Comparison of ENCODE assay signal across 8 cellular contexts in genomic region chr1:179814513-179814838, GRCh38.
DNase-seq lines count a peak whose midpoint lies in the region; ATAC-seq and TF ChIP-seq lines count a peak whose summit lies in the region.

No MANE protein-coding gene starts in this region.

- no peaks in the 10 kb centered on the region for H3K9me3 ChIP-seq in heart left ventricle
- H3K9me3 ChIP-seq in gastrocnemius medialis = no peaks in the 10 kb centered on the region

- peaks cover 0 to 29% (median 0%) of the 10 kb centered on the region in 9 donors for H3K27me3 ChIP-seq in heart left ventricle
- peaks cover 4 to 9% (median 5%) of the 10 kb centered on the region in 3 donors for H3K27me3 ChIP-seq in gastrocnemius medialis

- intact Hi-C loops in heart left ventricle (cut with DNase I) = loop anchor here in 4 of 10 donors (1.0 to 10.0 kb wide), 3 partner anchors 108 to 730 kb away; partner anchors contain the start of gene TOR3A (in 1 of the 4)
- intact Hi-C loops in gastrocnemius medialis (cut with DNase I; ENCODE audit: low total_unique reads) = no loop called here

- H3K4me3 ChIP-seq in heart left ventricle (peak overlapping the region in 11 of 12 donors; percentile 14 to 61 (median 45)), gastrocnemius medialis (peak overlapping the region; percentile 43 to 78 (median 46))

- H3K27me3 Mint-ChIP-seq in T-cell = peaks cover 0 to 4% of the 10 kb centered on the region in 2 donors

- ATAC-seq in GM18870 (IDR thresholded peaks at IDR 0.05; ENCODE audit: unreplicated experiment) = peak; percentile 28
- ATAC-seq in HG02870 (IDR thresholded peaks at IDR 0.05; ENCODE audit: unreplicated experiment) = peak; percentile 38
- peak in 3 of 4 experiments; percentile 36 to 50 (median 43) for ATAC-seq in T-cell (replicated peaks in 1 of 4)
- ATAC-seq in heart left ventricle = peak; percentile 16 to 52 (median 36)
- peak; percentile 37 to 67 for ATAC-seq in gastrocnemius medialis

- no peaks in the 10 kb centered on the region for H3K36me3 Mint-ChIP-seq in T-cell

- peak in 1 of 2 donors; percentile 8 for TF ChIP-seq POLR2A in heart left ventricle (IDR thresholded peaks at IDR 0.05)
- no peak for TF ChIP-seq POLR2A in gastrocnemius medialis (IDR thresholded peaks at IDR 0.05)

- CTCF ChIA-PET in T-cell (lab: Charles Lee) = interaction anchor here (0.6 to 10.6 kb wide), 77 partner anchors 8 to 1514 kb away, joined by 3 to 411 read pairs (median 4); partner anchors contain the start of genes AXDND1 (in 1 of the 2), CEP350 (in 1 of the 2), QSOX1 (in 1 of the 2) and SOAT1 (in 1 of the 2)

- peaks cover 0 to 46% (median 30%) of the 10 kb centered on the region in 12 donors for H3K4me1 ChIP-seq in heart left ventricle
- peaks cover 14 to 19% of the 10 kb centered on the region in 2 donors for H3K4me1 ChIP-seq in gastrocnemius medialis

- TF ChIP-seq CTCF in heart left ventricle (IDR thresholded peaks at IDR 0.05) (no peak), gastrocnemius medialis (IDR thresholded peaks at IDR 0.05 in 4 of 5, conservative IDR thresholded peaks at IDR 0.05 in 1 of 5) (no peak)

- H3K4me3 Mint-ChIP-seq in T-cell = peak overlapping the region; percentile 80 to 93 (median 88)

- H3K36me3 ChIP-seq in heart left ventricle (no peaks in the 10 kb centered on the region), gastrocnemius medialis (no peaks in the 10 kb centered on the region)

- DNase-seq in T-cell = no peak
- DNase-seq in heart left ventricle = peak in 3 of 5 donors; percentile 68 to 79 (median 75)
- no peak for DNase-seq in gastrocnemius medialis
- no peak for DNase-seq in NCI-H524 treated with DMSO at 0.1 percent for 48 hours (lab: John Stamatoyannopoulos, UW)
- no peak for DNase-seq in cerebellar cortex (ENCODE audit: low spot score)
- DNase-seq in kidney glomerular epithelial cell (lab: John Stamatoyannopoulos, UW) = no peak

- peak overlapping the region; percentile 30 to 84 for H3K27ac Mint-ChIP-seq in T-cell

- H3K4me1 Mint-ChIP-seq in T-cell = peaks cover 22 to 25% (median 24%) of the 10 kb centered on the region in 3 donors

- in situ Hi-C loops in gastrocnemius medialis (cut with MboI; ENCODE audit: low sequenced_read_pairs in 4 of 4) = loop anchor here in 1 of 4 donors (25.0 kb wide), 1 partner anchor 727 kb away; the partner anchor contains the start of gene TOR3A

- 1 to 4% (median 2%) methylated on average over 13 to 16 of the region's 16 CpGs for WGBS in heart left ventricle, 4 donors

- H3K9me3 Mint-ChIP-seq in T-cell = no peaks in the 10 kb centered on the region

- POLR2A ChIA-PET in T-cell (lab: Charles Lee) = interaction anchor here (0.6 to 1.6 kb wide), 12 partner anchors 9 to 340 kb away, joined by 3 to 10 read pairs (median 4); partner anchors contain the start of gene CEP350 (in 1 of the 2)

- peak overlapping the region in 8 of 12 donors; percentile 15 to 67 (median 62) for H3K27ac ChIP-seq in heart left ventricle
- H3K27ac ChIP-seq in gastrocnemius medialis = peak overlapping the region in 2 of 4 donors; percentile 45 to 51

Comparison
In these comparisons a context has a peak if more than half of its experiments do, and no peak if none do; other contexts are left out.
1. DNase-seq: peak in heart left ventricle (3 of 5); none in T-cell (0 of 34), gastrocnemius medialis (0 of 2), NCI-H524 treated with DMSO at 0.1 percent for 48 hours (single experiment), cerebellar cortex (single experiment) and kidney glomerular epithelial cell (single experiment).
2. Peak in every context shown above with its lines, with median percentiles within 50 percentile points of each other: ATAC-seq.